ENCODE assay signal across 1 cellular context in genomic region chr17:73317554-73318426, GRCh38.
TF ChIP-seq lines count a peak whose summit lies in the region.

No MANE protein-coding gene starts in this region.

TF ChIP-seq in IMR-90, 13 proteins besides CTCF, POLR2A, EP300 and RAD21:
- TF ChIP-seq CHD1 (IDR thresholded peaks at IDR 0.05; ENCODE audit: low read depth, low read length) (no peak), SMC3 (IDR thresholded peaks at IDR 0.05; ENCODE audit: low read depth, low read length) (no peak), RFX5 (IDR thresholded peaks at IDR 0.05; ENCODE audit: low read depth, low read length) (no peak)
TF ChIP-seq in IMR-90: peak in this region for 0.
